Comparison of ENCODE assay signal across 27 cellular contexts in genomic region chr14:96980835-96981234, GRCh38.
"Had no signal": no experiment of that assay in that cellular context is flagged by ENCODE, and none has a peak within 500 bp of the region (broad histone marks: within the 10 kb centered on the region; RNA-seq: fewer than 3 reads in every experiment).

No MANE protein-coding gene starts in this region.

- H3K9me3 ChIP-seq: suprapubic skin, testis, thoracic aorta, thyroid gland, tibial artery, transverse colon, upper lobe of left lung, upper lobe of right lung, uterus, vagina had no signal

- ATAC-seq: stimulated activated effector memory CD8-positive, alpha-beta T cell treated with anti-CD3 and anti-CD28 coated beads, Interleukin-12 subunit alpha, Interleukin-12 subunit beta, amount 100 ng/mL, for 72 hours; stimulated activated memory B cell treated with anti-CD40 and anti-IgM and Interleukin-4, amounts not matched to agents 10 μg/mL and 1 μg/mL and 100 μg/mL, for 72 hours; stimulated activated naive B cell treated with anti-CD40 and anti-IgM and Interleukin-4, amounts not matched to agents 10 μg/mL and 1 μg/mL and 100 μg/mL, for 72 hours; stimulated activated naive CD8-positive, alpha-beta T cell treated with anti-CD3 and anti-CD28 coated beads, Interleukin-15, amount 100 ng/mL, for 72 hours; stimulated activated naive CD8-positive, alpha-beta T cell treated with anti-CD3 and anti-CD28 coated beads, Interleukin-15, Interleukin-2, amounts not matched to agents 100 U/mL and 50 U/mL, for 24 hours; upper lobe of right lung had no signal

- H3K4me3 ChIP-seq: stomach, suprapubic skin, testis, thoracic aorta, thyroid gland, tibial artery, tibial nerve, transverse colon, upper lobe of left lung, upper lobe of right lung, uterus, vagina had no signal

- H3K4me1 ChIP-seq: stomach, suprapubic skin, testis, thyroid gland, tibial artery, tibial nerve, transverse colon, upper lobe of left lung, upper lobe of right lung, uterus, vagina had no signal

- DNase-seq: stimulated activated CD4-positive, alpha-beta T cell treated with anti-CD3 and anti-CD28 coated beads, Interleukin-2, amount 100 ng/mL, for 48 hours; stimulated activated CD4-positive, alpha-beta T cell treated with anti-CD3 and anti-CD28 coated beads, Interleukin-4, amount 100 ng/mL, for 1 hour; stimulated activated CD4-positive, alpha-beta T cell treated with anti-CD3 and anti-CD28 coated beads, Interleukin-4, amount 100 ng/mL, for 24 hours; stimulated activated CD4-positive, alpha-beta T cell treated with anti-CD3 and anti-CD28 coated beads, Interleukin-4, amount 100 ng/mL, for 4 hours; stimulated activated CD8-positive, alpha-beta memory T cell treated with anti-CD3 and anti-CD28 coated beads, Interleukin-4, amount 100 ng/mL, for 48 hours; stimulated activated naive B cell treated with anti-CD40 and anti-IgM and Interleukin-4, amounts not matched to agents 10 μg/mL and 1 μg/mL and 100 μg/mL, for 72 hours; stimulated activated naive CD4-positive, alpha-beta T cell; stimulated activated naive CD4-positive, alpha-beta T cell treated with Interleukin-2 at 50 U/mL for 16 hours; stimulated activated naive CD8-positive, alpha-beta T cell treated with anti-CD3 and anti-CD28 coated beads, Interleukin-15, amount 100 ng/mL, for 72 hours; stimulated activated naive CD8-positive, alpha-beta T cell treated with anti-CD3 and anti-CD28 coated beads, Interleukin-15, Interleukin-2, amounts not matched to agents 100 U/mL and 50 U/mL, for 24 hours; stomach; substantia nigra; testis; thyroid gland; tibial artery; transverse colon; trophoblast cell; upper lobe of left lung; upper lobe of right lung; uterus had no signal

- H3K27ac ChIP-seq: stomach, suprapubic skin, testis, thoracic aorta, thyroid gland, tibial artery, tibial nerve, transverse colon, upper lobe of left lung, upper lobe of right lung, uterus, vagina had no signal

- H3K27me3 ChIP-seq: stomach, testis, thyroid gland, tibial artery, tibial nerve, upper lobe of left lung, upper lobe of right lung, uterus, vagina had no signal

- H3K36me3 ChIP-seq: stomach, suprapubic skin, thoracic aorta, thyroid gland, tibial artery, tibial nerve, transverse colon, upper lobe of left lung, upper lobe of right lung, uterus, vagina had no signal

- FAIRE-seq: urothelium cell line had no signal
